ENCODE assay signal across 26 cellular contexts in the genomic region with DNA sequence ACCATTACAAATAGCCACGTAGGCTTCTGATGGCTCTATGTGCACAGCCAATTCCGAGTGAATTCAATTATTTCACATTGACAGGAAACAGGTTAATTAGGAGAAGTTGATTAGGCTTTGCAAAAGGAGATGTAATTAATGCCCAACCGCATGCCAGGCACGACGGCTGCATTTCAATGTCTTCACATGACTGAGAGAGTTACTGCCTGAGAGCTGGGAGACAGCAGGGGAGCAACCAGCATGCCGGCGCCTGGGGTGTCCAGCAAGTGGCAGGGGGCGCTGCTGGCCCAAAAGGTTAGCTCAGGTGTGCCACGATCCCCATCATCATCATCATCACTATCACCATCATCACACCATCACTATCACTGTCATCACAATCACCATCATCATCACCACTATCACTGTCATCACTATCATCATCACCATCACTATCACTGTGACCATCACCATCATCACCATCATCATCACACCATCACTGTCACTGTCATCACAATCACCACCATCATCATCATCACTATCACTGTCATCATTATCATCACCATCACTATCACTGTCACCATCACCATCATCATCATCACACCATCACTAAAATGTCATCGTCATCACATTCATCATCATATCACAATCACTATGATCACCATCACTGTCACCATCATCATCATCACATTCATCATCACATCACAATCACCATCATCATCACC. TPM values are rescaled to one million over a fixed set of nuclear protein-coding genes. Genes with fewer than 3 reads are reported as not detected.
DNase-seq lines count a peak whose midpoint lies in the region; ATAC-seq, FAIRE-seq and TF ChIP-seq lines count a peak whose summit lies in the region.
"Had no signal": no experiment of that assay in that cellular context is flagged by ENCODE, and none has a peak within 500 bp of the region (broad histone marks: within the 10 kb centered on the region; RNA-seq: fewer than 3 reads in every experiment).

No MANE protein-coding gene starts in this region.

- H3K27ac ChIP-seq in HepG2 (ENCODE audit: extremely low read length, insufficient read depth, low read length) (no peak overlapping the region), right lobe of liver (no peak overlapping the region), K562 (ENCODE audit: extremely low read depth, low read depth, low read length) (no peak overlapping the region)
- H3K27ac ChIP-seq: 22Rv1, BLaER1, GM23248 had no signal

- DNase-seq in HepG2 (ENCODE audit: low spot score) (no peak), right lobe of liver (no peak), K562 (ENCODE audit: extremely low read depth in 1 of 4, low spot score in 3 of 4) (no peak), kidney epithelial cell (ENCODE audit: low read depth) (no peak), NCI-H128 (lab: John Stamatoyannopoulos, UW; ENCODE audit: unreplicated experiment) (no peak), mucosa of gallbladder (ENCODE audit: low spot score) (no peak)
- DNase-seq in stimulated activated naive CD4-positive, alpha-beta T cell (lab: John Stamatoyannopoulos, UW): no peak
- DNase-seq: ACHN; CD4-positive, alpha-beta T cell; DND-41; GM23248; HCEC 1CT; KBM-7; NCI-H1092; NCI-H1436 treated with DMSO at 0.1 percent for 48 hours; NCI-H2029; NCI-H2227 treated with DMSO at 0.1 percent for 48 hours; NCI-H510A; NK-92 treated with Interleukin-12 subunit alpha and Interleukin-12 subunit beta, amount 100 ng/mL, for 24 hours; SIG-M5 had no signal

- TF ChIP-seq CTCF in HepG2 (CRISPR knock-in tag; IDR thresholded peaks at IDR 0.05) (no peak), right lobe of liver (IDR thresholded peaks at IDR 0.05) (no peak), K562 (IDR thresholded peaks at IDR 0.05 in 2 of 3, conservative IDR thresholded peaks at IDR 0.05 in 1 of 3; ENCODE audit: insufficient read depth in 2 of 3, low read depth in 1 of 3, low read length in 3 of 3) (no peak; a peak in 1 of 6 replicates), kidney epithelial cell (IDR thresholded peaks at IDR 0.05; ENCODE audit: insufficient read depth, low read length, poor library complexity, severe bottlenecking) (peak; percentile 1)

- no peak overlapping the region for H3K4me3 ChIP-seq in HepG2 (replicated peaks in 1 of 3; ENCODE audit: insufficient read depth in 1 of 3, low read depth in 2 of 3, low read length in 3 of 3)
- H3K4me3 ChIP-seq in right lobe of liver: no peak overlapping the region
- H3K4me3 ChIP-seq in K562: no peak overlapping the region
- H3K4me3 ChIP-seq in kidney epithelial cell (ENCODE audit: low read depth, low read length): no peak overlapping the region
- H3K4me3 ChIP-seq: BLaER1, GM12878, GM23248 had no signal

- TF ChIP-seq RAD21 in HepG2 (CRISPR knock-in tag; IDR thresholded peaks at IDR 0.05) (no peak), K562 (CRISPR knock-in tag; conservative IDR thresholded peaks at IDR 0.05 in 1 of 2, IDR thresholded peaks at IDR 0.05 in 1 of 2) (no peak)

- H2AFZ ChIP-seq in HepG2 (ENCODE audit: low read length) (no peak overlapping the region), K562 (ENCODE audit: low read depth, low read length) (no peak overlapping the region)
- H2AFZ ChIP-seq: GM23248 had no signal

- H3K36me3 ChIP-seq in HepG2 (replicated peaks in 1 of 2; ENCODE audit: control insufficient read depth in 1 of 2, insufficient read depth in 2 of 2, low read length in 2 of 2) (no peaks in the 10 kb centered on the region), right lobe of liver (no peaks in the 10 kb centered on the region), K562 (ENCODE audit: control insufficient read depth, insufficient read depth, low read length) (no peaks in the 10 kb centered on the region), kidney epithelial cell (ENCODE audit: control insufficient read depth, insufficient read depth, low read length) (no peaks in the 10 kb centered on the region)
- H3K36me3 ChIP-seq: BLaER1 had no signal

- ATAC-seq in HepG2 (no peak), right lobe of liver (no peak), K562 (no peak), GM21526 (IDR thresholded peaks at IDR 0.05; ENCODE audit: low FRiP score, unreplicated experiment) (no peak)
- ATAC-seq: GM12878, Panc1, SK-N-SH treated with all-trans-retinoic acid at 6 μM for 48 hours had no signal

- H3K9me3 ChIP-seq in HepG2 (ENCODE audit: low read length): no peaks in the 10 kb centered on the region
- H3K9me3 ChIP-seq in right lobe of liver: no peaks in the 10 kb centered on the region
- no peaks in the 10 kb centered on the region for H3K9me3 ChIP-seq in K562 (replicated peaks; ENCODE audit: control insufficient read depth, insufficient read depth, low read depth, low read length)
- H3K9me3 ChIP-seq: BLaER1 had no signal

- H3K79me2 ChIP-seq in HepG2 (ENCODE audit: insufficient read depth, low read length): no peaks in the 10 kb centered on the region
- H3K79me2 ChIP-seq in K562 (ENCODE audit: control insufficient read depth, insufficient read depth, low read length): no peaks in the 10 kb centered on the region

- no peak overlapping the region for H3K4me2 ChIP-seq in HepG2 (ENCODE audit: low read depth, low read length)
- no peak overlapping the region for H3K4me2 ChIP-seq in K562 (ENCODE audit: insufficient read depth, low read length)
- H3K4me2 ChIP-seq: BLaER1 had no signal

- no peak for TF ChIP-seq EP300 in HepG2 (IDR thresholded peaks at IDR 0.05; ENCODE audit: low read depth in 2 of 2, low read length in 2 of 2)
- no peak for TF ChIP-seq EP300 in HepG2 (CRISPR knock-in tag; IDR thresholded peaks at IDR 0.05; ENCODE audit: borderline replicate concordance)
- TF ChIP-seq EP300 in K562 (IDR thresholded peaks at IDR 0.05; ENCODE audit: low read length): no peak

- intact Hi-C loops in HepG2 (cut with micrococcal nuclease; ENCODE audit: unreplicated experiment): no loop called here
- intact Hi-C loops in right lobe of liver (cut with DNase I): no loop called here
- intact Hi-C loops in K562 (cut with micrococcal nuclease): no loop called here

- in situ Hi-C loops in HepG2 (cut with HindIII; ENCODE audit: extremely low pct_ligation_motif_present, low pct_unique_long_range_greater_than_20kb): no loop called here
- in situ Hi-C loops in K562 (cut with MboI): no loop called here

- WGBS in HepG2 (ENCODE audit: low lambda C conversion rate): 16% methylated on average over 10 of the region's 10 CpGs
- WGBS in right lobe of liver (ENCODE audit: insufficient coverage, low coverage, low lambda C conversion rate, missing lambda C conversion rate): 72% methylated on average over 5 of the region's 10 CpGs
- 38% methylated on average over 8 of the region's 10 CpGs for WGBS in K562 (ENCODE audit: insufficient coverage, low coverage, missing lambda C conversion rate)

- no peak for FAIRE-seq in HepG2 (lab: Jason Lieb, UNC)
- FAIRE-seq in K562 (lab: Jason Lieb, UNC): no peak
- FAIRE-seq: GM12878 had no signal

- H3K9ac ChIP-seq in HepG2 (ENCODE audit: insufficient read depth, low read depth, low read length) (no peak overlapping the region), K562 (ENCODE audit: insufficient read depth in 1 of 2, low read depth in 2 of 2, low read length in 2 of 2) (no peak overlapping the region)
- H3K9ac ChIP-seq: BLaER1, GM23248 had no signal

- TF ChIP-seq POLR2A in HepG2 (IDR thresholded peaks at IDR 0.05; ENCODE audit: insufficient read depth in 1 of 2, low read depth in 2 of 2, low read length in 2 of 2) (no peak), right lobe of liver (IDR thresholded peaks at IDR 0.05) (no peak), K562 (conservative IDR thresholded peaks at IDR 0.05) (no peak)

- CTCF ChIA-PET in HepG2 (lab: Yijun Ruan, JAX; ENCODE audit: low intra/inter-chr PET ratio, low total read pairs) (no interaction called here), K562 (lab: Yijun Ruan, JAX; ENCODE audit: low intra/inter-chr PET ratio) (no interaction called here)

- no peaks in the 10 kb centered on the region for H3K9me1 ChIP-seq in K562 (ENCODE audit: control insufficient read depth, insufficient read depth, low read length)

- POLR2A ChIA-PET in HepG2 (lab: Yijun Ruan, JAX): no interaction called here
- POLR2A ChIA-PET in K562 (lab: Yijun Ruan, JAX): no interaction called here

- no peaks in the 10 kb centered on the region for H4K20me1 ChIP-seq in HepG2 (ENCODE audit: insufficient read depth, low read length)
- no peaks in the 10 kb centered on the region for H4K20me1 ChIP-seq in K562 (replicated peaks; ENCODE audit: control insufficient read depth, insufficient read depth, low read length)
- H4K20me1 ChIP-seq: BLaER1 had no signal

- H3K4me1 ChIP-seq in HepG2 (ENCODE audit: insufficient read depth, low read length) (peaks cover 4% of the 10 kb centered on the region), right lobe of liver (peaks cover 0 to under 1% (median 0%) of the 10 kb centered on the region in 4 donors), K562 (replicated peaks in 1 of 2; ENCODE audit: control insufficient read depth in 2 of 2, insufficient read depth in 2 of 2, low read length in 2 of 2) (peaks cover 10 to 28% of the 10 kb centered on the region in 2 experiments)

- H3K27me3 ChIP-seq in HepG2 (ENCODE audit: control insufficient read depth in 1 of 2, insufficient read depth in 2 of 2, low read length in 2 of 2) (peaks cover under 1 to 9% of the 10 kb centered on the region in 2 experiments; a peak in 2 of 5 replicates), right lobe of liver (no peaks in the 10 kb centered on the region), K562 (ENCODE audit: control insufficient read depth in 2 of 2, insufficient read depth in 2 of 2, low read length in 2 of 2) (no peaks in the 10 kb centered on the region), kidney epithelial cell (ENCODE audit: control insufficient read depth, insufficient read depth, low read length) (peaks cover under 1% of the 10 kb centered on the region)
- H3K27me3 ChIP-seq: BLaER1 had no signal

- no TSS peak for BruUV-seq in HepG2 (replicated peaks; lab: Mats Ljungman, UMichigan)
- no TSS peak for BruUV-seq in K562 (replicated peaks; lab: Mats Ljungman, UMichigan)

RNA-seq across cellular contexts. Expression of a gene that starts 30.2 kb away (rescaled TPM):
- total RNA-seq in HepG2 (2016; rRNA removed; fragmentation: Illumina TruSeq; extraction: Trizol) (3.5 and 4.7 TPM in 2 replicates), right lobe of liver (10 to 100 TPM in 1 of 6 experiments, 1 to 10 TPM in 5; 3.0 to 12.2 (median 5.1) TPM), K562 (2014; rRNA removed) (7.5 and 10.4 TPM in 2 replicates), K562 (2014; rRNA removed; fragmentation: Illumina TruSeq; extraction: Trizol) (0.64 and 0.80 TPM in 2 replicates), K562 (2015; rRNA removed; fragmentation: Illumina TruSeq; extraction: Trizol) (2.0 and 2.7 TPM in 2 replicates), K562 (2021) (9.2 and 9.8 TPM in 2 replicates), kidney epithelial cell (25.2 and 27.1 TPM in 2 replicates), mucosa of gallbladder (52.9 TPM)
- total RNA-seq in HepG2 (2016; cell fraction: cytosol; rRNA removed; fragmentation: Illumina TruSeq; extraction: Trizol; ENCODE audit: low read depth): 1.3 and 1.8 TPM in 2 replicates
- 3.2 and 5.1 TPM in 2 replicates for total RNA-seq in HepG2 (2016; cell fraction: insoluble cytoplasmic fraction; rRNA removed; fragmentation: Illumina TruSeq; extraction: Trizol)
- total RNA-seq in HepG2 (2016; cell fraction: membrane; rRNA removed; fragmentation: Illumina TruSeq; extraction: Trizol): 3.2 and 3.7 TPM in 2 replicates
- 2.9 and 3.1 TPM in 2 replicates for total RNA-seq in HepG2 (2016; cell fraction: nucleus; rRNA removed; fragmentation: Illumina TruSeq; extraction: Trizol)
- polyA plus RNA-seq in HepG2 (2011; rRNA removed) (2.3 and 3.7 TPM in 2 replicates), K562 (2011; rRNA removed) (1.2 and 1.7 TPM in 2 replicates), K562 (2014; fragmentation: Illumina TruSeq; extraction: Trizol) (0.24 and 1.2 TPM in 2 replicates), K562 (2014; fragmentation: Nextera tagmentation; extraction: Ambion mirVana) (under 1 TPM in 1 of 2 experiments, not detected in 1; 0.07 TPM), K562 (2014; rRNA removed) (3.3 and 4.3 TPM in 2 replicates)
- polyA plus RNA-seq in HepG2 (2011; cell fraction: cytosol; rRNA removed): 3.1 and 4.4 TPM in 2 replicates
- 12.7 and 14.5 TPM in 2 replicates for polyA plus RNA-seq in HepG2 (2011; cell fraction: nucleus; rRNA removed)
- polyA plus RNA-seq in HepG2 (2012): 2.3 and 4.1 TPM in 2 replicates
- 1.2 and 1.3 TPM in 2 replicates for polyA plus RNA-seq in HepG2 (2016; cell fraction: cytosol; fragmentation: Illumina TruSeq; extraction: Trizol; ENCODE audit: low read depth)
- polyA plus RNA-seq in HepG2 (2016; cell fraction: insoluble cytoplasmic fraction; fragmentation: Illumina TruSeq; extraction: Trizol; ENCODE audit: low read depth): 2.8 and 3.2 TPM in 2 replicates
- 2.2 and 2.3 TPM in 2 replicates for polyA plus RNA-seq in HepG2 (2016; cell fraction: membrane; fragmentation: Illumina TruSeq; extraction: Trizol; ENCODE audit: low read depth)
- polyA plus RNA-seq in HepG2 (2016; cell fraction: nucleus; fragmentation: Illumina TruSeq; extraction: Trizol; ENCODE audit: insufficient read depth, low read depth): 5.4 and 5.6 TPM in 2 replicates
- 3.9 and 6.3 TPM in 2 replicates for polyA minus RNA-seq in HepG2 (2011; rRNA and poly(A)+ RNA removed; ENCODE audit: low replicate concordance)
- polyA minus RNA-seq in HepG2 (2011; cell fraction: cytosol; rRNA and poly(A)+ RNA removed): 4.8 and 5.9 TPM in 2 replicates
- 2.7 and 3.5 TPM in 2 replicates for polyA minus RNA-seq in HepG2 (2011; cell fraction: nucleus; rRNA and poly(A)+ RNA removed)
- 1.1 and 5.8 TPM in 2 replicates for total RNA-seq in K562 (2011; cell fraction: chromatin; rRNA removed; ENCODE audit: low replicate concordance)
- 5.5 and 6.5 TPM in 2 replicates for total RNA-seq in K562 (2011; cell fraction: nucleolus; rRNA removed)
- 3.1 and 3.2 TPM in 2 replicates for total RNA-seq in K562 (2011; cell fraction: nucleoplasm; rRNA removed)
- polyA plus RNA-seq in K562 (2011; cell fraction: cytosol; rRNA removed): 2.3 and 7.4 TPM in 2 replicates
- 3.1 and 5.8 TPM in 2 replicates for polyA plus RNA-seq in K562 (2011; cell fraction: nucleus; rRNA removed)
- 3.8 and 4.8 TPM in 2 replicates for polyA plus RNA-seq in K562 (2012)
- polyA minus RNA-seq in K562 (2011; rRNA and poly(A)+ RNA removed): 0.57 and 1.3 TPM in 2 replicates
- 2.9 and 4.0 TPM in 2 replicates for polyA minus RNA-seq in K562 (2011; cell fraction: cytosol; rRNA and poly(A)+ RNA removed)
- 2.0 and 2.8 TPM in 2 replicates for polyA minus RNA-seq in K562 (2011; cell fraction: nucleus; rRNA and poly(A)+ RNA removed)
